ENCODE assay signal across 10 cellular contexts in the genomic region with DNA sequence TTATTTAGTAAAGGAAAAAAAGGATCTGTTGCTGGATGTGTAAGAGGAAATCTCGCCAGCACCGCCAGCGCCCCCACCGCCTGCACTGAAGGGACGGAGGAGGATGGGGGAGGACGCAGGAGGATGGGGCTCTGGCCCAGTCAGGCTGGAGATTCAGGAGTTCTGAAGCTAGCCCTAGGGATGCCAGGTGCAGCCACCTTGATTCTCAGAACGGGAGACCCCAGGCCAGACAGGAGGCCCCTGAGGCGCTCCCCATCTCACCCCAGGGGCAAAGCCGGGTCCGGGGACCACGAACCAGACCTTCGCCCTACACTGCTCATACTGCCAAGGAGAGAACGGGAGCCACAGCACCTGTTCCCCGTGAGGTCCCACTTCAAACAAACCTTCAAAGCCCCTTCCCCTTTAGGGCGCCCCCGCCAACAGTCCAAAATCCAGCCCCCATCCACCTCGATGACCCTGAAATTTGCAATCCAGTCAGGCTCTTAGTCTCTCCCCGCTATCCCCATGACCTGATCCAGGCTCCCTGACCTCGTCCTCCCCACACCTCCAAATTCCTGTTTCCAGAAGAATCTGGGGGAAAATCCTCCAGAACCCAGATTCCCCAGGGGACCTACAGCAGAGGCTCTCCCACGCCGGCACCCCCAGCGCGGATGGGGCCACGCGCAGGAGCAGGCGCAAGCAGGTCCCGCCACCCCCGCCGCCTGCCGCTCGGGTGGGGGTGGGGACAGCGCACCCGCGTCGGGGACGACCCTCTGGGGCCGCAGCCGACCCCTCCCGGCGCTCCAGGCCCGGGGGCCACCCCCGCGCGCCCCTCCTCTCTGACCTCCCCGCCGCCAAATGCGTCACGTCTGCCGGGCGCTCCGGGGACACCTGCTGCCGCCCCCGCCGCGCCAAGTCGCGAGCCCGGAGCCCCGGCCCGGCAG. TPM values are rescaled to one million over a fixed set of nuclear protein-coding genes. Genes with fewer than 3 reads are reported as not detected.
DNase-seq lines count a peak whose midpoint lies in the region; ATAC-seq, FAIRE-seq and TF ChIP-seq lines count a peak whose summit lies in the region.
"Had no signal": no experiment of that assay in that cellular context is flagged by ENCODE, and none has a peak within 500 bp of the region (broad histone marks: within the 10 kb centered on the region; RNA-seq: fewer than 3 reads in every experiment).

No MANE protein-coding gene starts in this region.

- in situ Hi-C loops in G401 (cut with HindIII; ENCODE audit: low sequenced_read_pairs) = no loop called here

- H3K4me2 ChIP-seq in endothelial cell of umbilical vein (ENCODE audit: insufficient read depth, low read length) (no peak overlapping the region), parathyroid adenoma (ENCODE audit: low read length) (peak overlapping the region; percentile 69)
- H3K4me2 ChIP-seq: KMS-11 had no signal

- H3K36me3 ChIP-seq in endothelial cell of umbilical vein (ENCODE audit: control insufficient read depth in 2 of 2, extremely low read depth in 1 of 2, insufficient read depth in 2 of 2, low read length in 2 of 2) (no peaks in the 10 kb centered on the region), parathyroid adenoma (ENCODE audit: control insufficient read depth, insufficient read depth, low read length) (no peaks in the 10 kb centered on the region)

- H3K9me3 ChIP-seq in endothelial cell of umbilical vein (replicated peaks; ENCODE audit: control insufficient read depth, insufficient read depth, low read length) (no peaks in the 10 kb centered on the region), parathyroid adenoma (ENCODE audit: control insufficient read depth, low read length) (no peaks in the 10 kb centered on the region)

- TF ChIP-seq CTCF in endothelial cell of umbilical vein (IDR thresholded peaks at IDR 0.05; ENCODE audit: extremely low read depth in 1 of 2, insufficient read depth in 1 of 2, low read depth in 1 of 2, low read length in 2 of 2) = no peak
- no peak for TF ChIP-seq CTCF in parathyroid adenoma (IDR thresholded peaks at IDR 0.05)

- peaks cover 18 to 31% of the 10 kb centered on the region in 2 experiments for H3K27me3 ChIP-seq in endothelial cell of umbilical vein (ENCODE audit: control insufficient read depth in 2 of 2, insufficient read depth in 2 of 2, low read length in 2 of 2)
- no peaks in the 10 kb centered on the region for H3K27me3 ChIP-seq in parathyroid adenoma (ENCODE audit: control insufficient read depth, insufficient read depth, low read length)

- dilution Hi-C loops in endothelial cell of umbilical vein (cut with MboI; ENCODE audit: extremely low pct_ligation_motif_present, low sequenced_read_pairs) = no loop called here

- DNase-seq in G401 (ENCODE audit: low spot score) (peak; percentile 77), NCI-H69 (lab: John Stamatoyannopoulos, UW) (peak; percentile 68), endothelial cell of umbilical vein (ENCODE audit: low read depth, low spot score) (no peak), SIG-M5 (lab: John Stamatoyannopoulos, UW) (no peak), NCI-H146 (lab: John Stamatoyannopoulos, UW) (no peak), hepatic stellate cell (ENCODE audit: low spot score) (no peak)

- H3K9me1 ChIP-seq in endothelial cell of umbilical vein (replicated peaks; ENCODE audit: control insufficient read depth, extremely low read depth, insufficient read depth, low read length) = no peaks in the 10 kb centered on the region

- H3K27ac ChIP-seq in endothelial cell of umbilical vein (ENCODE audit: insufficient read depth, low read depth, low read length) (no peak overlapping the region), parathyroid adenoma (no peak overlapping the region)
- H3K27ac ChIP-seq: KMS-11, SK-N-MC had no signal

- H2AFZ ChIP-seq in endothelial cell of umbilical vein (ENCODE audit: low read depth, low read length) (no peak overlapping the region), parathyroid adenoma (peak overlapping the region; percentile 74)

- CTCF ChIA-PET in endothelial cell of umbilical vein (lab: Charles Lee) = interaction anchor here (1.5 kb wide), 1 partner anchor 84 kb away, joined by 4 read pairs; no protein-coding TSS in a partner anchor

- intact Hi-C loops in endothelial cell of umbilical vein (cut with micrococcal nuclease) = no loop called here

- H3K4me3 ChIP-seq in endothelial cell of umbilical vein (replicated peaks in 1 of 3; ENCODE audit: insufficient read depth in 1 of 3, low read depth in 1 of 3, low read length in 3 of 3) (no peak overlapping the region), parathyroid adenoma (ENCODE audit: low read depth, low read length) (peak overlapping the region; percentile 35)
- H3K4me3 ChIP-seq: SK-N-MC had no signal

- H3K4me1 ChIP-seq in endothelial cell of umbilical vein (ENCODE audit: control insufficient read depth, extremely low read depth, insufficient read depth, low read length) (no peaks in the 10 kb centered on the region), parathyroid adenoma (peaks cover 25% of the 10 kb centered on the region)

- no peak for ATAC-seq in HG02642 (IDR thresholded peaks at IDR 0.05; ENCODE audit: poor library complexity, unreplicated experiment)

- POLR2A ChIA-PET in endothelial cell of umbilical vein (lab: Charles Lee) = no interaction called here

- H3K79me2 ChIP-seq in endothelial cell of umbilical vein (ENCODE audit: control insufficient read depth, insufficient read depth, low read length) = no peaks in the 10 kb centered on the region
- H3K79me2 ChIP-seq in parathyroid adenoma = no peaks in the 10 kb centered on the region

- TF ChIP-seq POLR2A in endothelial cell of umbilical vein (IDR thresholded peaks at IDR 0.05; ENCODE audit: low read depth, low read length) = no peak

- H3K9ac ChIP-seq in endothelial cell of umbilical vein (replicated peaks; ENCODE audit: extremely low read depth, insufficient read depth, low read length) (no peak overlapping the region), parathyroid adenoma (no peak overlapping the region)
- H3K9ac ChIP-seq: KMS-11 had no signal

- FAIRE-seq in endothelial cell of umbilical vein (lab: Jason Lieb, UNC) = no peak

- BruUV-seq in endothelial cell of umbilical vein (replicated peaks; lab: Mats Ljungman, UMichigan) = no TSS peak

- no peaks in the 10 kb centered on the region for H4K20me1 ChIP-seq in endothelial cell of umbilical vein (replicated peaks; ENCODE audit: control insufficient read depth, extremely low read depth, insufficient read depth, low read length)

TF ChIP-seq in endothelial cell of umbilical vein, 7 proteins besides CTCF, POLR2A, EP300 and RAD21:
- TF ChIP-seq FOS (IDR thresholded peaks at IDR 0.05; ENCODE audit: borderline replicate concordance, insufficient read depth, low read length) = no peak
- peak; percentile 77 for TF ChIP-seq EZH2 (IDR thresholded peaks at IDR 0.05; ENCODE audit: borderline replicate concordance, low read depth, low read length, severe bottlenecking)

RNA-seq across cellular contexts. Expression of gene CAMK2B, which starts 0.9 kb away (rescaled TPM):
- 0.06 and 2.2 TPM in 2 replicates for total RNA-seq in G401 (2014; rRNA removed; shearing (Covaris generic))
- total RNA-seq in endothelial cell of umbilical vein = 1.4 and 1.6 TPM in 2 replicates
- 0.57 and 0.72 TPM in 2 replicates for polyA plus RNA-seq in endothelial cell of umbilical vein
- polyA plus RNA-seq in endothelial cell of umbilical vein (2011; cell fraction: cytosol; rRNA removed) = 0.36 and 0.47 TPM in 2 replicates
- 1.1 and 2.9 TPM in 2 replicates for polyA plus RNA-seq in endothelial cell of umbilical vein (2011; cell fraction: nucleus; rRNA removed)
- 0.43 and 0.52 TPM in 2 replicates for polyA plus RNA-seq in endothelial cell of umbilical vein (2012)
- polyA minus RNA-seq in endothelial cell of umbilical vein = 0.68 and 0.76 TPM in 2 replicates
- polyA minus RNA-seq in endothelial cell of umbilical vein (2011; cell fraction: cytosol; rRNA and poly(A)+ RNA removed) = not detected
- polyA minus RNA-seq in endothelial cell of umbilical vein (2011; cell fraction: nucleus; rRNA and poly(A)+ RNA removed) = 1.1 and 2.7 TPM in 2 replicates

Comparison
In these comparisons a context has a peak if more than half of its experiments do, and no peak if none do; other contexts are left out.
1. DNase-seq: peak in G401 (single experiment) and NCI-H69 (single experiment); none in endothelial cell of umbilical vein (single experiment), SIG-M5 (single experiment), NCI-H146 (single experiment) and hepatic stellate cell (single experiment).